Comparison of ENCODE assay signal across 1 cellular context in the genomic region with DNA sequence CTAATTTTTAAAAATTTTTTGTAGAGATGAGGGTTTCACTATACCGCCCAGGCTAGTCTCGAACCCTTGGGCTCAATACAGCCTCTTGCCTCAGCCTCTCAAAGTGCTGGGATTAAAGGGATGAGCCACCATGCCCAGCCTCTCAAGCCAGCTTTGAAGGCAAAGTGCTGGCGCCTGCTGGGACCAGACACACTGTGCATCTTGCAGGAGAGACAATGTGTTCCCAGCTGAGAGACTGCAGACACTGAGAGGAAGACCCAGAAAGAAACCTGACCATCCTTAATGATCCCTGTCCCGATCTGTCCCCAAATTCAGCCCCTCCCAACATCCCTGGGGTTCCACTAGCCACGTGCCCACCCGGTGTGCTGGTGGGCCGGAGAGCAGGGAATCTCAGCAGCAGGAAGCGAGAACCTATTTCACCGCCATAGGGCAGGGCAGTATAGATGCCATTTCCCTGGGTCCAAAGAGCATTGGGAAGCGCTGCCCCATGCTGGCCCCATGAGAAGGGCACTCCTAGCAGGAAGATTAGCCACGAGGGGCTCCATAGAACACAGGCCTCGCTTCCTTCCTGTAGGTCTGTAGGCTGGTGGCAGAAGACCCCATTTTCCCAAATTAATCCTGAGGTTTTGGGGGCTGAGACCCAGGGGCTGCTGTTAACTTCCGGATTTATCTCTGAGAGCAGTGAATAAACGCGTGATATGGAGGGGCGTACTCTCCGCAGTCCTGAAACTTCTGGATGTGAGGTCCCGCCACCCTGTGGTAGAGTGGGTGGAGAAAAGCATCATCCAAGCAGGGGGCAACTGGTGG.
TF ChIP-seq lines count a peak whose summit lies in the region.

No MANE protein-coding gene starts in this region.

TF ChIP-seq in HepG2, 621 proteins besides CTCF, POLR2A, EP300 and RAD21 (continued from another document and continues in another):
- TF ChIP-seq, protein P1, sequence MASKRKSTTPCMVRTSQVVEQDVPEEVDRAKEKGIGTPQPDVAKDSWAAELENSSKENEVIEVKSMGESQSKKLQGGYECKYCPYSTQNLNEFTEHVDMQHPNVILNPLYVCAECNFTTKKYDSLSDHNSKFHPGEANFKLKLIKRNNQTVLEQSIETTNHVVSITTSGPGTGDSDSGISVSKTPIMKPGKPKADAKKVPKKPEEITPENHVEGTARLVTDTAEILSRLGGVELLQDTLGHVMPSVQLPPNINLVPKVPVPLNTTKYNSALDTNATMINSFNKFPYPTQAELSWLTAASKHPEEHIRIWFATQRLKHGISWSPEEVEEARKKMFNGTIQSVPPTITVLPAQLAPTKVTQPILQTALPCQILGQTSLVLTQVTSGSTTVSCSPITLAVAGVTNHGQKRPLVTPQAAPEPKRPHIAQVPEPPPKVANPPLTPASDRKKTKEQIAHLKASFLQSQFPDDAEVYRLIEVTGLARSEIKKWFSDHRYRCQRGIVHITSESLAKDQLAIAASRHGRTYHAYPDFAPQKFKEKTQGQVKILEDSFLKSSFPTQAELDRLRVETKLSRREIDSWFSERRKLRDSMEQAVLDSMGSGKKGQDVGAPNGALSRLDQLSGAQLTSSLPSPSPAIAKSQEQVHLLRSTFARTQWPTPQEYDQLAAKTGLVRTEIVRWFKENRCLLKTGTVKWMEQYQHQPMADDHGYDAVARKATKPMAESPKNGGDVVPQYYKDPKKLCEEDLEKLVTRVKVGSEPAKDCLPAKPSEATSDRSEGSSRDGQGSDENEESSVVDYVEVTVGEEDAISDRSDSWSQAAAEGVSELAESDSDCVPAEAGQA (IDR thresholded peaks at IDR 0.05; ENCODE audit: low read depth): no peak
- TF ChIP-seq, protein P1 (CRISPR knock-in tag; IDR thresholded peaks at IDR 0.05; ENCODE audit: borderline replicate concordance): no peak
- TF ChIP-seq MTA3 (CRISPR knock-in tag; IDR thresholded peaks at IDR 0.05) (no peak), ZNF770 (CRISPR knock-in tag; IDR thresholded peaks at IDR 0.05) (peak; percentile 51; the same call in 1 of the 2 replicates), FIP1L1 (IDR thresholded peaks at IDR 0.05; ENCODE audit: borderline replicate concordance, insufficient read depth, low read depth, low read length) (no peak), ETS1 (CRISPR knock-in tag; IDR thresholded peaks at IDR 0.05) (no peak), MYC (CRISPR knock-in tag; IDR thresholded peaks at IDR 0.05; ENCODE audit: borderline replicate concordance) (peak; percentile 46; the same call in 1 of the 2 replicates), CENPT (CRISPR knock-in tag; IDR thresholded peaks at IDR 0.05; ENCODE audit: low read depth) (no peak), PBX3 (CRISPR knock-in tag; IDR thresholded peaks at IDR 0.05; ENCODE audit: borderline replicate concordance) (no peak), PAXIP1 (CRISPR knock-in tag; conservative IDR thresholded peaks at IDR 0.05) (peak; percentile 63), TBP (CRISPR knock-in tag; IDR thresholded peaks at IDR 0.05) (no peak), GATAD1 (CRISPR knock-in tag; IDR thresholded peaks at IDR 0.05) (no peak), ZNF24 (IDR thresholded peaks at IDR 0.05) (no peak), GRHL1 (CRISPR knock-in tag; conservative IDR thresholded peaks at IDR 0.05) (no peak), ZNF432 (CRISPR knock-in tag; IDR thresholded peaks at IDR 0.05; ENCODE audit: borderline replicate concordance) (no peak), GATA4 (IDR thresholded peaks at IDR 0.05; ENCODE audit: borderline replicate concordance, low read depth) (no peak), MAFF (IDR thresholded peaks at IDR 0.05; ENCODE audit: low read depth, low read length) (no peak), ZNF672 (CRISPR knock-in tag; IDR thresholded peaks at IDR 0.05) (no peak), ELF3 (CRISPR knock-in tag; IDR thresholded peaks at IDR 0.05) (peak; percentile 41; the same call in 1 of the 2 replicates), ZNF569 (CRISPR knock-in tag; IDR thresholded peaks at IDR 0.05; ENCODE audit: borderline replicate concordance) (no peak), HNRNPK (IDR thresholded peaks at IDR 0.05; ENCODE audit: low read depth, low read length, poor library complexity, severe bottlenecking) (no peak), HOXA3 (CRISPR knock-in tag; IDR thresholded peaks at IDR 0.05) (peak; percentile 32), MED8 (CRISPR knock-in tag; IDR thresholded peaks at IDR 0.05; ENCODE audit: insufficient replicate concordance) (no peak), TOPORS (CRISPR knock-in tag; IDR thresholded peaks at IDR 0.05) (no peak), ZC3H13 (CRISPR knock-in tag; IDR thresholded peaks at IDR 0.05) (no peak), SPEN (CRISPR knock-in tag; IDR thresholded peaks at IDR 0.05; ENCODE audit: low read depth) (no peak), LCORL (IDR thresholded peaks at IDR 0.05) (no peak), LCORL (CRISPR knock-in tag; IDR thresholded peaks at IDR 0.05) (no peak)
- TF ChIP-seq, protein P2, sequence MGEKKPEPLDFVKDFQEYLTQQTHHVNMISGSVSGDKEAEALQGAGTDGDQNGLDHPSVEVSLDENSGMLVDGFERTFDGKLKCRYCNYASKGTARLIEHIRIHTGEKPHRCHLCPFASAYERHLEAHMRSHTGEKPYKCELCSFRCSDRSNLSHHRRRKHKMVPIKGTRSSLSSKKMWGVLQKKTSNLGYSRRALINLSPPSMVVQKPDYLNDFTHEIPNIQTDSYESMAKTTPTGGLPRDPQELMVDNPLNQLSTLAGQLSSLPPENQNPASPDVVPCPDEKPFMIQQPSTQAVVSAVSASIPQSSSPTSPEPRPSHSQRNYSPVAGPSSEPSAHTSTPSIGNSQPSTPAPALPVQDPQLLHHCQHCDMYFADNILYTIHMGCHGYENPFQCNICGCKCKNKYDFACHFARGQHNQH (CRISPR knock-in tag; IDR thresholded peaks at IDR 0.05): 0 out of 2 replicates have a peak, but pooled peaks have one; percentile 9
- TF ChIP-seq, protein P3, sequence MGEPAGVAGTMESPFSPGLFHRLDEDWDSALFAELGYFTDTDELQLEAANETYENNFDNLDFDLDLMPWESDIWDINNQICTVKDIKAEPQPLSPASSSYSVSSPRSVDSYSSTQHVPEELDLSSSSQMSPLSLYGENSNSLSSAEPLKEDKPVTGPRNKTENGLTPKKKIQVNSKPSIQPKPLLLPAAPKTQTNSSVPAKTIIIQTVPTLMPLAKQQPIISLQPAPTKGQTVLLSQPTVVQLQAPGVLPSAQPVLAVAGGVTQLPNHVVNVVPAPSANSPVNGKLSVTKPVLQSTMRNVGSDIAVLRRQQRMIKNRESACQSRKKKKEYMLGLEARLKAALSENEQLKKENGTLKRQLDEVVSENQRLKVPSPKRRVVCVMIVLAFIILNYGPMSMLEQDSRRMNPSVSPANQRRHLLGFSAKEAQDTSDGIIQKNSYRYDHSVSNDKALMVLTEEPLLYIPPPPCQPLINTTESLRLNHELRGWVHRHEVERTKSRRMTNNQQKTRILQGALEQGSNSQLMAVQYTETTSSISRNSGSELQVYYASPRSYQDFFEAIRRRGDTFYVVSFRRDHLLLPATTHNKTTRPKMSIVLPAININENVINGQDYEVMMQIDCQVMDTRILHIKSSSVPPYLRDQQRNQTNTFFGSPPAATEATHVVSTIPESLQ (CRISPR knock-in tag; conservative IDR thresholded peaks at IDR 0.05): no peak
